Comparison of ENCODE assay signal across 9 cellular contexts in genomic region chr14:76958020-76958965, GRCh38.
A peak's percentile ranks its signal among the peaks of the same experiment; 100 is the strongest.
DNase-seq lines count a peak whose midpoint lies in the region; ATAC-seq and TF ChIP-seq lines count a peak whose summit lies in the region.
"Had no signal": no experiment of that assay in that cellular context is flagged by ENCODE, and none has a peak within 500 bp of the region (broad histone marks: within the 10 kb centered on the region; RNA-seq: fewer than 3 reads in every experiment).

No MANE protein-coding gene starts in this region.

- DNase-seq in NCI-H1417 (lab: John Stamatoyannopoulos, UW), result peak in 2 of 3 experiments; percentile 23 to 55
- DNase-seq in NCI-H1417 treated with DMSO at 0.1 percent for 48 hours (lab: John Stamatoyannopoulos, UW), result no peak
- DNase-seq in Peyer's patch, result no peak
- DNase-seq in esophagus squamous epithelium (lab: John Stamatoyannopoulos, UW), result no peak
- no peak for DNase-seq in spleen
- no peak for DNase-seq in UCSD-AML1 (lab: John Stamatoyannopoulos, UW; ENCODE audit: unreplicated experiment)
- DNase-seq in foreskin melanocyte, result no peak
- no peak for DNase-seq in gastrocnemius medialis
- DNase-seq: body of pancreas had no signal

- TF ChIP-seq POLR2A in Peyer's patch (IDR thresholded peaks at IDR 0.05), result no peak
- no peak for TF ChIP-seq POLR2A in esophagus squamous epithelium (IDR thresholded peaks at IDR 0.05)
- TF ChIP-seq POLR2A in spleen (IDR thresholded peaks at IDR 0.05), result no peak
- TF ChIP-seq POLR2A in gastrocnemius medialis (IDR thresholded peaks at IDR 0.05), result no peak

- H3K27ac ChIP-seq in Peyer's patch (peak overlapping the region in 3 of 4 donors; percentile 31 to 94 (median 91)), esophagus squamous epithelium (peak overlapping the region; percentile 84 to 96 (median 92)), spleen (peak overlapping the region in 6 of 8 donors; percentile 38 to 99 (median 68)), gastrocnemius medialis (peak overlapping the region in 1 of 4 donors; percentile 96)

- H3K27me3 ChIP-seq in Peyer's patch (no peaks in the 10 kb centered on the region), esophagus squamous epithelium (no peaks in the 10 kb centered on the region), spleen (replicated peaks in 1 of 7) (no peaks in the 10 kb centered on the region), gastrocnemius medialis (no peaks in the 10 kb centered on the region)
- H3K27me3 ChIP-seq: body of pancreas had no signal

- TF ChIP-seq CTCF in Peyer's patch (IDR thresholded peaks at IDR 0.05) (no peak), esophagus squamous epithelium (IDR thresholded peaks at IDR 0.05) (no peak), spleen (IDR thresholded peaks at IDR 0.05 in 8 of 11, conservative IDR thresholded peaks at IDR 0.05 in 3 of 11) (no peak), gastrocnemius medialis (IDR thresholded peaks at IDR 0.05 in 4 of 5, conservative IDR thresholded peaks at IDR 0.05 in 1 of 5) (no peak)

- in situ Hi-C loops in gastrocnemius medialis (cut with MboI; ENCODE audit: low sequenced_read_pairs in 4 of 4), result no loop called here

- H3K4me1 ChIP-seq in Peyer's patch, result peaks cover 3 to 48% (median 27%) of the 10 kb centered on the region in 4 donors
- H3K4me1 ChIP-seq in esophagus squamous epithelium, result peaks cover 56 to 100% (median 71%) of the 10 kb centered on the region in 3 donors
- H3K4me1 ChIP-seq in spleen, result peaks cover 53 to 100% (median 85%) of the 10 kb centered on the region in 6 donors
- peaks cover 52 to 55% of the 10 kb centered on the region in 2 donors for H3K4me1 ChIP-seq in gastrocnemius medialis

- H3K36me3 ChIP-seq in Peyer's patch, result no peaks in the 10 kb centered on the region
- no peaks in the 10 kb centered on the region for H3K36me3 ChIP-seq in esophagus squamous epithelium
- H3K36me3 ChIP-seq in spleen, result no peaks in the 10 kb centered on the region
- H3K36me3 ChIP-seq in gastrocnemius medialis, result no peaks in the 10 kb centered on the region

- intact Hi-C loops in esophagus squamous epithelium (cut with DNase I), result no loop called here
- intact Hi-C loops in spleen (cut with DNase I; ENCODE audit: low total_unique reads), result loop anchor here (5.0 kb wide), 1 partner anchor 69 kb away; the partner anchor contains the start of gene IRF2BPL
- intact Hi-C loops in gastrocnemius medialis (cut with DNase I; ENCODE audit: low total_unique reads), result no loop called here

- ATAC-seq in gastrocnemius medialis, result no peak
- ATAC-seq: body of pancreas had no signal

- H3K4me3 ChIP-seq in Peyer's patch, result no peak overlapping the region
- no peak overlapping the region for H3K4me3 ChIP-seq in esophagus squamous epithelium
- H3K4me3 ChIP-seq in spleen, result no peak overlapping the region
- no peak overlapping the region for H3K4me3 ChIP-seq in gastrocnemius medialis
- H3K4me3 ChIP-seq: body of pancreas had no signal

- H3K9me3 ChIP-seq in Peyer's patch (no peaks in the 10 kb centered on the region), esophagus squamous epithelium (no peaks in the 10 kb centered on the region), spleen (no peaks in the 10 kb centered on the region), gastrocnemius medialis (no peaks in the 10 kb centered on the region)
- H3K9me3 ChIP-seq: body of pancreas had no signal

- 61 to 77% methylated on average over 7 to 9 of the region's 11 CpGs for WGBS in esophagus squamous epithelium, 2 donors
- 72 to 82% (median 76%) methylated on average over 10 to 11 of the region's 11 CpGs for WGBS in spleen, 5 donors

Comparison
In these comparisons a context has a peak if more than half of its experiments do, and no peak if none do; other contexts are left out.
1. DNase-seq: peak in NCI-H1417 (2 of 3); none in NCI-H1417 treated with DMSO at 0.1 percent for 48 hours (single experiment), Peyer's patch (0 of 3), esophagus squamous epithelium (single experiment), spleen (single experiment), UCSD-AML1 (single experiment), foreskin melanocyte (single experiment) and gastrocnemius medialis (0 of 2).